Comparison of ENCODE assay signal across 28 cellular contexts in the genomic region with DNA sequence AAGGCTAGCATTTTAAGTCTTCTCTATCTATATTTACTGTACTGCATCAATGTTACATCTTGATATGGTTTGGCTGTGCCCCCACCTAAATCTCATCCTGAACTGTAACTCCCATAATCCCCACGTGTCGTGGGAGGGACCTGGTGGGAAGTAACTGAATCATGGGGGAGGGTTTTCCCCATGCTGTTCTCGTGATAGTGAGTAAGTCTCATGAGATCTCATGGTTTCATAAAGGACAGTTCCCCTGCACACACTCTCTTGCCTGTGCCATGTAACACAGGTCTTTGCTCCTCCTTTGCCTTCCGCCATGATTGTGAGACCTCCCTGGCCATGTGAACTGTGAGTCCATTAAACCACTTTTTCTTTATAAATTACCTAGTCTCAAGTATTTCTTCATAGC.
DNase-seq lines count a peak whose midpoint lies in the region; ATAC-seq and TF ChIP-seq lines count a peak whose summit lies in the region.
"Had no signal": no experiment of that assay in that cellular context is flagged by ENCODE, and none has a peak within 500 bp of the region (broad histone marks: within the 10 kb centered on the region; RNA-seq: fewer than 3 reads in every experiment).

No MANE protein-coding gene starts in this region.

- no peak for TF ChIP-seq CTCF in chondrocyte (IDR thresholded peaks at IDR 0.05)

- H3K4me1 Mint-ChIP-seq in T-helper 2 cell treated with Interferon-gamma antibody and Interleukin-4, amounts not matched to agents 5 μg/mL and 100 μg/mL, for 36 hours (ENCODE audit: low read depth), result peaks cover 8% of the 10 kb centered on the region
- H3K4me1 Mint-ChIP-seq in activated T-helper 17 cell treated with anti-CD3 and anti-CD28 coated beads, Interleukin-2, amount 50 U/mL, for 72 hours, result peaks cover 9% of the 10 kb centered on the region
- H3K4me1 Mint-ChIP-seq in chondrocyte (ENCODE audit: low read depth), result peaks cover 17% of the 10 kb centered on the region

- H3K27ac Mint-ChIP-seq in T-helper 2 cell treated with Interferon-gamma antibody and Interleukin-4, amounts not matched to agents 5 μg/mL and 100 μg/mL, for 36 hours, result no peak overlapping the region
- no peak overlapping the region for H3K27ac Mint-ChIP-seq in activated T-helper 17 cell treated with anti-CD3 and anti-CD28 coated beads, Interleukin-2, amount 50 U/mL, for 72 hours
- no peak overlapping the region for H3K27ac Mint-ChIP-seq in chondrocyte (ENCODE audit: unreplicated experiment)
- H3K27ac Mint-ChIP-seq: activated naive CD8-positive, alpha-beta T cell; activated T-helper 1 cell treated with anti-CD3 and anti-CD28 coated beads, Interleukin-12 subunit alpha, Interleukin-12 subunit beta, Interleukin-2, Interleukin-4 antibody, amounts not matched to agents 30 ng/mL and 10 ng/mL and 1 ng/mL, durations not matched to agents 14 hours and 24 hours and 36 hours; CD4-positive, alpha-beta memory T cell; effector memory CD8-positive, alpha-beta T cell; H9; nephron progenitor cell had no signal

- H3K27me3 Mint-ChIP-seq in T-helper 2 cell treated with Interferon-gamma antibody and Interleukin-4, amounts not matched to agents 5 μg/mL and 100 μg/mL, for 36 hours (ENCODE audit: low read depth), result peaks cover 3% of the 10 kb centered on the region
- no peaks in the 10 kb centered on the region for H3K27me3 Mint-ChIP-seq in activated T-helper 17 cell treated with anti-CD3 and anti-CD28 coated beads, Interleukin-2, amount 50 U/mL, for 72 hours
- no peaks in the 10 kb centered on the region for H3K27me3 Mint-ChIP-seq in chondrocyte (ENCODE audit: low read depth)
- H3K27me3 Mint-ChIP-seq: activated naive CD8-positive, alpha-beta T cell; CD4-positive, alpha-beta memory T cell; effector memory CD8-positive, alpha-beta T cell had no signal

- H3K9me3 Mint-ChIP-seq in T-helper 2 cell treated with Interferon-gamma antibody and Interleukin-4, amounts not matched to agents 5 μg/mL and 100 μg/mL, for 36 hours, result no peaks in the 10 kb centered on the region
- no peaks in the 10 kb centered on the region for H3K9me3 Mint-ChIP-seq in activated T-helper 17 cell treated with anti-CD3 and anti-CD28 coated beads, Interleukin-2, amount 50 U/mL, for 72 hours
- no peaks in the 10 kb centered on the region for H3K9me3 Mint-ChIP-seq in chondrocyte (ENCODE audit: low read depth)
- H3K9me3 Mint-ChIP-seq: activated T-helper 1 cell treated with anti-CD3 and anti-CD28 coated beads, Interleukin-12 subunit alpha, Interleukin-12 subunit beta, Interleukin-2, Interleukin-4 antibody, amounts not matched to agents 30 ng/mL and 10 ng/mL and 1 ng/mL, durations not matched to agents 14 hours and 24 hours and 36 hours; CD4-positive, alpha-beta memory T cell; effector memory CD8-positive, alpha-beta T cell; H9; nephron progenitor cell had no signal

- DNase-seq in T-helper 2 cell treated with Interferon-gamma antibody and Interleukin-4, amounts not matched to agents 5 μg/mL and 100 μg/mL, for 36 hours (ENCODE audit: low spot score), result peak; percentile 19
- no peak for DNase-seq in T-helper 2 cell
- peak; percentile 4 for DNase-seq in stimulated activated CD4-positive, alpha-beta T cell treated with anti-CD3 and anti-CD28 coated beads, Interleukin-4, amount 100 ng/mL, for 24 hours
- DNase-seq in stimulated activated CD4-positive, alpha-beta T cell treated with anti-CD3 and anti-CD28 coated beads, Interleukin-4, amount 100 ng/mL, for 4 hours, result no peak
- DNase-seq in stimulated activated CD8-positive, alpha-beta memory T cell treated with anti-CD3 and anti-CD28 coated beads, Interleukin-4, amount 100 ng/mL, for 48 hours, result no peak
- no peak for DNase-seq in chondrocyte (ENCODE audit: low spot score)
- DNase-seq: 8988T; activated CD4-positive, CD25-positive, alpha-beta regulatory T cell treated with anti-CD3 and anti-CD28 coated beads, Interleukin-2, amount 50 U/mL, for 72 hours; aorta; CD4-positive, alpha-beta memory T cell; cortex of kidney; DMS 273 treated with DMSO at 0.1 percent for 48 hours; effector memory CD8-positive, alpha-beta T cell; H9; heart left ventricle; kidney glomerular epithelial cell; lower lobe of right lung; NCI-H1417 treated with DMSO at 0.1 percent for 48 hours; NCI-H446; NCI-H774; nephron progenitor cell; ovary; RPMI8226; T-helper 1 cell had no signal

- ATAC-seq in activated T-helper 17 cell treated with anti-CD3 and anti-CD28 coated beads, Interleukin-2, amount 50 U/mL, for 72 hours (replicated peaks), result peak; percentile 35
- no peak for ATAC-seq in GM19395 (IDR thresholded peaks at IDR 0.05; ENCODE audit: unreplicated experiment)
- ATAC-seq: effector memory CD8-positive, alpha-beta T cell; heart left ventricle; lower lobe of right lung had no signal

- no peak overlapping the region for H3K4me3 Mint-ChIP-seq in T-helper 2 cell treated with Interferon-gamma antibody and Interleukin-4, amounts not matched to agents 5 μg/mL and 100 μg/mL, for 36 hours
- no peak overlapping the region for H3K4me3 Mint-ChIP-seq in activated T-helper 17 cell treated with anti-CD3 and anti-CD28 coated beads, Interleukin-2, amount 50 U/mL, for 72 hours
- H3K4me3 Mint-ChIP-seq in chondrocyte (ENCODE audit: unreplicated experiment), result no peak overlapping the region
- H3K4me3 Mint-ChIP-seq: activated naive CD8-positive, alpha-beta T cell; activated T-helper 1 cell treated with anti-CD3 and anti-CD28 coated beads, Interleukin-12 subunit alpha, Interleukin-12 subunit beta, Interleukin-2, Interleukin-4 antibody, amounts not matched to agents 30 ng/mL and 10 ng/mL and 1 ng/mL, durations not matched to agents 14 hours and 24 hours and 36 hours; CD4-positive, alpha-beta memory T cell; effector memory CD8-positive, alpha-beta T cell; H9; nephron progenitor cell had no signal

- no peaks in the 10 kb centered on the region for H3K36me3 Mint-ChIP-seq in T-helper 2 cell treated with Interferon-gamma antibody and Interleukin-4, amounts not matched to agents 5 μg/mL and 100 μg/mL, for 36 hours (ENCODE audit: low read depth)
- no peaks in the 10 kb centered on the region for H3K36me3 Mint-ChIP-seq in activated T-helper 17 cell treated with anti-CD3 and anti-CD28 coated beads, Interleukin-2, amount 50 U/mL, for 72 hours (ENCODE audit: low read depth)
- no peaks in the 10 kb centered on the region for H3K36me3 Mint-ChIP-seq in chondrocyte (ENCODE audit: low read depth)

Comparison
In these comparisons a context has a peak if more than half of its experiments do, and no peak if none do; other contexts are left out.
1. DNase-seq: peak in T-helper 2 cell treated with Interferon-gamma antibody and Interleukin-4, amounts not matched to agents 5 μg/mL and 100 μg/mL, for 36 hours (single experiment) and stimulated activated CD4-positive, alpha-beta T cell treated with anti-CD3 and anti-CD28 coated beads, Interleukin-4, amount 100 ng/mL, for 24 hours (single experiment); none in T-helper 2 cell (0 of 5), stimulated activated CD4-positive, alpha-beta T cell treated with anti-CD3 and anti-CD28 coated beads, Interleukin-4, amount 100 ng/mL, for 4 hours (0 of 2), stimulated activated CD8-positive, alpha-beta memory T cell treated with anti-CD3 and anti-CD28 coated beads, Interleukin-4, amount 100 ng/mL, for 48 hours (single experiment) and chondrocyte (single experiment).